1 cellular context compared by ENCODE assay signal in the genomic region with DNA sequence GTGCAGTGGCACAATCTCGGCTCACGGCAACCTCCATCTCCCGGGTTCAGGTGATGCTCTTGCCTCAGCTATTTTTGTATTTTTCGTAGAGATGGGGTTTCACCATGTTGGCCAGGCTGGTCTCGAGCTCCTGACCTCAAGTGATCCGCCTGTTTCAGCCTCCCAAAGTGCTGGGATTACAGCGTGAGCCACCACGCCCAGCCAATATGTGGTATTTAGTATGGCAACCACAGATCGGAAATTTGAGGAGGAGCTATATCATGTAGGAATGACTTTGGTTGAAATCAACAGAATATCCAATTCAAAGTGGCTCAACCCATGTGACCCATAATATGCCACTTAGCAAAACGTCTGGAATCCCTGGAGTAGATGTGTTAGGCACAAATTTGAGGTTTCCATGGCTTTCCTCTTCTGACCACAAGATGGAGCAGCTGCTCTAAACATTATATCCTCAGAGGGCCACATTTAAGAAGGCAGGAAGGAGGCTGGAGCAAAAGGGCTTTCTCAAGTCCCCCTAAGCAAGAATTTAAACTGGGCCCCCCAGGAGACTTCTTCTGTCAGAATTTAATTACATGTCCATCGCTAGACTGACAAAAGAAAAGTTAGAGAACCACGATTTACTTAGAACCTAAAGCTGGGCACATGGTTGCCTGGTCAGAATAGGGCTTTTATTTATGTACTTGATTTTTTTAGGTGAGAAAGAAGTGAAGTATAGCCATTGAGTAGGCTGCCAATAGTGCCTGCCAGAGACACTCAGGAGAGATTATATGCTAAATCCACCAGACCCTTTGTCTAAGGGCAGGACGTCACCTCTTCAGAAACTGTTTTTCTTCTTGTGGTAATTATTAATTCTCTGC.
TF ChIP-seq lines count a peak whose summit lies in the region.

No MANE protein-coding gene starts in this region.

TF ChIP-seq in GM23338, 12 proteins besides CTCF, POLR2A, EP300 and RAD21 (continued from another document):
- TF ChIP-seq ZNF331 (CRISPR knock-in tag; IDR thresholded peaks at IDR 0.05; ENCODE audit: low read depth): no peak
- TF ChIP-seq REST (IDR thresholded peaks at IDR 0.05; ENCODE audit: unreplicated experiment): no peak
- no peak for TF ChIP-seq NANOG (IDR thresholded peaks at IDR 0.05; ENCODE audit: borderline replicate concordance)
- no peak for TF ChIP-seq STAT1 (IDR thresholded peaks at IDR 0.05; ENCODE audit: unreplicated experiment)
- no peak for TF ChIP-seq POLR2AphosphoS5 (IDR thresholded peaks at IDR 0.05; ENCODE audit: low read depth)
TF ChIP-seq in GM23338: peak in this region for 0.
